Comparison of ENCODE assay signal across 29 cellular contexts in the genomic region with DNA sequence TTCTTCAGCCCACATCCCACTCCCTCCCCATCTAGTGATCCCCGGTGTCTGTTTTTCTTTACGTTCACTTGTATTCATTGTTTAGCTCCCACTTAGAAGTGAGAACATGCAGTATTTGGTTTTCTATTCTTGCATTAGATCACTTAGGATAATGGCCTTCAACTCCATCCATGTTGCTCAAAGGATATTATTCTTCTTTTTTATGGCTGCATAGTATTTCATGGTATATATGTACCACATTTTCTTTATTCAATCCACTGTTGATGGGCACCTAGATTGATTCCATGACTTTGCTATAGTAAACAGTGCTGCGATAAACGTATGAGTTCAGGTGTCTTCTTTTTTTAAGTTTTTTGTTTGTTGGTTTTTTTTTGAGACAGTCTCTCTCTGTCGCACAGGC.
"Had no signal": no experiment of that assay in that cellular context is flagged by ENCODE, and none has a peak within 500 bp of the region (broad histone marks: within the 10 kb centered on the region; RNA-seq: fewer than 3 reads in every experiment).

No MANE protein-coding gene starts in this region.

- H3K27me3 Mint-ChIP-seq: dendritic cell treated with granulocyte-macrophage colony-stimulating factor and Interleukin-4, amounts not matched to agents 40 ng/mL and 50 ng/mL, for 4 days; effector memory CD8-positive, alpha-beta T cell had no signal

- H3K4me2 ChIP-seq: hepatocyte had no signal

- H3K4me1 Mint-ChIP-seq: endodermal cell had no signal

- H3K4me3 ChIP-seq: colonic mucosa, coronary artery, dorsolateral prefrontal cortex, esophagus squamous epithelium, gastrocnemius medialis, gastroesophageal sphincter, heart left ventricle, heart right ventricle, hepatocyte had no signal

- H3K27ac ChIP-seq: colonic mucosa, coronary artery, dorsolateral prefrontal cortex, epithelial cell of prostate, esophagus squamous epithelium, foreskin keratinocyte, gastrocnemius medialis, gastroesophageal sphincter, heart left ventricle, heart right ventricle, hepatocyte had no signal

- H3K9me3 ChIP-seq: colonic mucosa, gastrocnemius medialis had no signal

- H3K4me3 Mint-ChIP-seq: dendritic cell treated with granulocyte-macrophage colony-stimulating factor and Interleukin-4, amounts not matched to agents 40 ng/mL and 50 ng/mL, for 4 days; effector memory CD8-positive, alpha-beta T cell; endodermal cell had no signal

- H3K36me3 ChIP-seq: colonic mucosa, gastrocnemius medialis had no signal

- H3K27me3 ChIP-seq: colonic mucosa, dorsolateral prefrontal cortex, esophagus squamous epithelium, foreskin keratinocyte, gastrocnemius medialis, gastroesophageal sphincter, heart left ventricle, heart right ventricle, hepatocyte had no signal

- H3K27ac Mint-ChIP-seq: dendritic cell treated with granulocyte-macrophage colony-stimulating factor and Interleukin-4, amounts not matched to agents 40 ng/mL and 50 ng/mL, for 4 days; effector memory CD8-positive, alpha-beta T cell; endodermal cell had no signal

- H3K4me1 ChIP-seq: colonic mucosa, esophagus squamous epithelium, foreskin keratinocyte, gastrocnemius medialis, gastroesophageal sphincter, heart left ventricle, heart right ventricle had no signal

- H3K9me3 Mint-ChIP-seq: effector memory CD8-positive, alpha-beta T cell had no signal

- FAIRE-seq: endometrium, endothelial cell of umbilical vein, frontal cortex had no signal

- DNase-seq: colonic mucosa; cortex of kidney; dermis blood vessel endothelial cell; dorsolateral prefrontal cortex; effector CD4-positive, alpha-beta T cell; effector CD8-positive, alpha-beta T cell; effector memory CD4-positive, alpha-beta T cell; effector memory CD8-positive, alpha-beta T cell; endodermal cell; erythroblast; esophagus squamous epithelium; foreskin fibroblast; foreskin keratinocyte; foreskin melanocyte; gastrocnemius medialis; glutamatergic neuron; head of caudate nucleus; heart left ventricle; heart right ventricle; hippocampal formation had no signal

- H2AFZ ChIP-seq: hepatocyte had no signal

- ATAC-seq: effector memory CD8-positive, alpha-beta T cell; esophagus mucosa; foreskin keratinocyte; gastrocnemius medialis; gastroesophageal sphincter; heart left ventricle; heart right ventricle had no signal

- H3K79me2 ChIP-seq: hepatocyte had no signal
